ENCODE assay signal across 9 cellular contexts in genomic region chr18:21191596-21192307, GRCh38.
DNase-seq lines count a peak whose midpoint lies in the region; ATAC-seq and TF ChIP-seq lines count a peak whose summit lies in the region.
"Had no signal": no experiment of that assay in that cellular context is flagged by ENCODE, and none has a peak within 500 bp of the region (broad histone marks: within the 10 kb centered on the region; RNA-seq: fewer than 3 reads in every experiment).

No MANE protein-coding gene starts in this region.

- H3K4me3 ChIP-seq in RWPE2 (ENCODE audit: severe bottlenecking) = no peak overlapping the region
- H3K4me3 ChIP-seq: BLaER1 had no signal

- no peak overlapping the region for H3K27ac Mint-ChIP-seq in nephron

- H3K9me3 ChIP-seq in RWPE2 (ENCODE audit: severe bottlenecking) = no peaks in the 10 kb centered on the region
- H3K9me3 ChIP-seq: BLaER1 had no signal

- no peak overlapping the region for H3K4me3 Mint-ChIP-seq in nephron

- no peaks in the 10 kb centered on the region for H3K9me3 Mint-ChIP-seq in nephron

- H3K4me1 Mint-ChIP-seq in nephron = no peaks in the 10 kb centered on the region

- no peaks in the 10 kb centered on the region for H3K27me3 ChIP-seq in RWPE2 (ENCODE audit: insufficient read depth, poor library complexity, severe bottlenecking)
- H3K27me3 ChIP-seq: BLaER1 had no signal

- H3K27me3 Mint-ChIP-seq in nephron (ENCODE audit: low read depth) = peaks cover 6% of the 10 kb centered on the region

- no peaks in the 10 kb centered on the region for H3K36me3 Mint-ChIP-seq in nephron (ENCODE audit: low read depth)

- peak; percentile 50 for DNase-seq in NCI-H1694 (lab: John Stamatoyannopoulos, UW)
- no peak for DNase-seq in NCI-H1694 treated with DMSO at 0.1 percent for 48 hours (lab: John Stamatoyannopoulos, UW)
- DNase-seq in KBM-7 = peak; percentile 62
- DNase-seq in RWPE2 (ENCODE audit: low spot score) = no peak
- peak; percentile 34 to 54 for DNase-seq in erythroblast (lab: John Stamatoyannopoulos, UW)

- no peak for TF ChIP-seq POLR2A in erythroblast (IDR thresholded peaks at IDR 0.05; ENCODE audit: low read length)

- ATAC-seq in RWPE2 (ENCODE audit: low read depth) (peak; percentile 79; the same call in 2 of the 3 replicates), GM18520 (IDR thresholded peaks at IDR 0.05; ENCODE audit: unreplicated experiment) (no peak), HG03460 (IDR thresholded peaks at IDR 0.05; ENCODE audit: unreplicated experiment) (no peak)

- no peaks in the 10 kb centered on the region for H3K36me3 ChIP-seq in RWPE2 (ENCODE audit: low read depth)
- H3K36me3 ChIP-seq: BLaER1 had no signal

- H3K4me1 ChIP-seq in RWPE2 (ENCODE audit: insufficient read depth, poor library complexity, severe bottlenecking) = no peaks in the 10 kb centered on the region
- H3K4me1 ChIP-seq: BLaER1 had no signal

- in situ Hi-C loops in KBM-7 (cut with MboI; ENCODE audit: low pct_unique_long_range_greater_than_20kb, low sequenced_read_pairs) = no loop called here

- no peak overlapping the region for H3K27ac ChIP-seq in RWPE2 (ENCODE audit: poor library complexity, severe bottlenecking)
- H3K27ac ChIP-seq: BLaER1 had no signal

- TF ChIP-seq CTCF in RWPE2 (IDR thresholded peaks at IDR 0.05; ENCODE audit: poor library complexity, severe bottlenecking) (peak; percentile 68), nephron (IDR thresholded peaks at IDR 0.05; ENCODE audit: unreplicated experiment in 3 of 3) (peak; percentile 39 to 55 (median 48))

Comparison
In these comparisons a context has a peak if more than half of its experiments do, and no peak if none do; other contexts are left out.
1. DNase-seq: peak in NCI-H1694 (single experiment), KBM-7 (single experiment) and erythroblast (2 of 2); none in NCI-H1694 treated with DMSO at 0.1 percent for 48 hours (single experiment) and RWPE2 (single experiment).